Comparison of ENCODE assay signal across 1 cellular context in the genomic region with DNA sequence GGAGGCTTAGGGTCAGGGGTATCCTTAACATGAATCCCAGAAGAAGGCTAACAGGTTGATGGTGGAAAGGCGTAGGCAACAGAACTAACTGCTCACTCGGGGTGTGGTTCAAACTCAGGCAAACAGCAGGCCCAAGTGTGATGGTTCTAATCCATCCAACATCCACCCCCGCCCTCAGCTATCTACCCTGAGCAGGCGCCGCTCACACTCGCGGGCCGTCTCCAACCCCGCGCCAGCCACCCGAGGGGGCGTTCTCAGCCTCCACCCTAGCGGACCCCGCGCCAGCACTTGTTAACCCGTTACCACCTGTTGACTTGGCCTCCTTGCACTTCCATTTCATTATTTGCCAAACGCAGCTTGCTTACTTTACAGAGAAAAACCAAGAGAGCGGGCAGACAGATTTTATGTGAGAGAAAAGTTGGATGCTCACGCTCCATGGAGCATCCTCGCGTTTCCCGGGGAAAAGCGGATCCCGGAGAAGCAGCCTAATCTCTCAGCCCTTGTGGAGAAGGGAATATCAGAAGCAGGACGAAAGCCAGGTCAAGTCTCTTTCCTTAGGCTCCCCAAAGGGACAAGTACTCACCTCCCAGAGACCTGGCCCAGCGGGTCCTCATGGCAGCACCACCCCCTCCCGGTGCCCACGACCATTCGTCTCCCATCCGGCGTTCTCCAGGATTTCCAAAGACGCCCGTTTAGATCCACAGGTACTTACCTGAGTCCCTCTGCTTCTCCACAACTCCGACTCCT.
TF ChIP-seq lines count a peak whose summit lies in the region.

No MANE protein-coding gene starts in this region.

TF ChIP-seq in endothelial cell of umbilical vein, 7 proteins besides CTCF, POLR2A, EP300 and RAD21:
- no peak for TF ChIP-seq GATA2 (IDR thresholded peaks at IDR 0.05; ENCODE audit: insufficient read depth, insufficient read length, low read depth, low read length)
- TF ChIP-seq POLR2AphosphoS5 (IDR thresholded peaks at IDR 0.05; ENCODE audit: insufficient read depth, low read depth, low read length), result no peak
- no peak for TF ChIP-seq MYC (IDR thresholded peaks at IDR 0.05; ENCODE audit: low read depth, low read length)
- no peak for TF ChIP-seq EZH2 (IDR thresholded peaks at IDR 0.05; ENCODE audit: borderline replicate concordance, low read depth, low read length, severe bottlenecking)
TF ChIP-seq in endothelial cell of umbilical vein: peak in this region for 0.
